ENCODE assay signal across 1 cellular context in genomic region chr11:43576834-43577521, GRCh38.
A peak's percentile ranks its signal among the peaks of the same experiment; 100 is the strongest.
TF ChIP-seq lines count a peak whose summit lies in the region.

No MANE protein-coding gene starts in this region.

TF ChIP-seq in K562, 482 proteins besides CTCF, POLR2A, EP300 and RAD21 (continued from another document and continues in another):
- TF ChIP-seq ZBTB40 (IDR thresholded peaks at IDR 0.05): peak; percentile 60; the same call in 1 of the 2 replicates
- TF ChIP-seq ZBTB40 (CRISPR knock-in tag; IDR thresholded peaks at IDR 0.05): no peak
- TF ChIP-seq SIN3A (IDR thresholded peaks at IDR 0.05; ENCODE audit: borderline replicate concordance in 2 of 2, control insufficient read depth in 1 of 2, low read depth in 2 of 2, low read length in 2 of 2): peak in 1 of 2 experiments; percentile 66; a peak in 1 of 4 replicates
- no peak for TF ChIP-seq ZNF239 (CRISPR knock-in tag; IDR thresholded peaks at IDR 0.05)
- no peak for TF ChIP-seq ZNF778 (CRISPR knock-in tag; IDR thresholded peaks at IDR 0.05)
- TF ChIP-seq PCBP1 (IDR thresholded peaks at IDR 0.05; ENCODE audit: low read depth, low read length, poor library complexity, severe bottlenecking): no peak
- no peak for TF ChIP-seq PATZ1 (CRISPR knock-in tag; IDR thresholded peaks at IDR 0.05; ENCODE audit: borderline replicate concordance)
- TF ChIP-seq TAF7 (tag; IDR thresholded peaks at IDR 0.05): no peak
- TF ChIP-seq CREB3 (tag; conservative IDR thresholded peaks at IDR 0.05; ENCODE audit: low read depth): peak; percentile 64
- TF ChIP-seq TOE1 (IDR thresholded peaks at IDR 0.05; ENCODE audit: borderline replicate concordance): peak; percentile 54; the same call in 1 of the 2 replicates
- TF ChIP-seq TOE1 (CRISPR knock-in tag; IDR thresholded peaks at IDR 0.05; ENCODE audit: borderline replicate concordance, low read depth): no peak
- peak in 1 of 3 experiments; percentile 37 for TF ChIP-seq YY1 (IDR thresholded peaks at IDR 0.05; ENCODE audit: borderline replicate concordance in 1 of 3, control insufficient read depth in 1 of 3, extremely low read depth in 1 of 3, insufficient read depth in 3 of 3, insufficient read length in 1 of 3, insufficient replicate concordance in 2 of 3, low read depth in 1 of 3, low read length in 2 of 3)
- peak; percentile 38; the same call in 1 of the 2 replicates for TF ChIP-seq E2F4 (CRISPR knock-in tag; IDR thresholded peaks at IDR 0.05; ENCODE audit: low read depth)
- no peak for TF ChIP-seq ZNF197 (CRISPR knock-in tag; IDR thresholded peaks at IDR 0.05; ENCODE audit: low read depth)
- TF ChIP-seq ZNF146 (CRISPR knock-in tag; IDR thresholded peaks at IDR 0.05; ENCODE audit: unreplicated experiment): no peak
- TF ChIP-seq ZNF583 (CRISPR knock-in tag; IDR thresholded peaks at IDR 0.05): no peak
- TF ChIP-seq XRCC4 (IDR thresholded peaks at IDR 0.05; ENCODE audit: extremely low read depth, insufficient read depth, insufficient read length): no peak
- no peak for TF ChIP-seq ZNF408 (CRISPR knock-in tag; IDR thresholded peaks at IDR 0.05; ENCODE audit: low read depth)
- TF ChIP-seq CBX3 (IDR thresholded peaks at IDR 0.05; ENCODE audit: borderline replicate concordance in 1 of 2, low read length in 2 of 2): 0 out of 3 replicates have a peak, but pooled peaks of 1 of the 2 experiments have one; percentile 39
- TF ChIP-seq PKNOX1 (IDR thresholded peaks at IDR 0.05): no peak
- TF ChIP-seq CREBBP (IDR thresholded peaks at IDR 0.05; ENCODE audit: low read depth, low read length): no peak
- TF ChIP-seq SMARCE1 (IDR thresholded peaks at IDR 0.05): no peak
- TF ChIP-seq ZNF263 (CRISPR knock-in tag; IDR thresholded peaks at IDR 0.05; ENCODE audit: borderline replicate concordance): 0 out of 2 replicates have a peak, but pooled peaks have one; percentile 26
- peak; percentile 78; the same call in 1 of the 2 replicates for TF ChIP-seq ESRRA (IDR thresholded peaks at IDR 0.05; ENCODE audit: borderline replicate concordance, low read depth)
- TF ChIP-seq SMC3 (conservative IDR thresholded peaks at IDR 0.05; ENCODE audit: insufficient read depth, low read depth, low read length): peak; percentile 55
- TF ChIP-seq DNMT1 (IDR thresholded peaks at IDR 0.05): 0 out of 2 replicates have a peak, but pooled peaks have one; percentile 60
- TF ChIP-seq PHB2 (IDR thresholded peaks at IDR 0.05; ENCODE audit: low read depth): no peak
- peak; percentile 57; the same call in 1 of the 2 replicates for TF ChIP-seq SP1 (CRISPR knock-in tag; IDR thresholded peaks at IDR 0.05)
- TF ChIP-seq TCF15 (CRISPR knock-in tag; IDR thresholded peaks at IDR 0.05): no peak
- 0 out of 2 replicates have a peak, but pooled peaks have one; percentile 28 for TF ChIP-seq DDX20 (tag; IDR thresholded peaks at IDR 0.05; ENCODE audit: low read depth)
- TF ChIP-seq ZNF449 (CRISPR knock-in tag; IDR thresholded peaks at IDR 0.05): 0 out of 2 replicates have a peak, but pooled peaks have one; percentile 19
- TF ChIP-seq ZBTB33 (CRISPR knock-in tag; IDR thresholded peaks at IDR 0.05): peak; percentile 60; the same call in 1 of the 2 replicates
- TF ChIP-seq PRMT5 (CRISPR knock-in tag; IDR thresholded peaks at IDR 0.05): peak; percentile 93
- peak; percentile 72; the same call in 1 of the 2 replicates for TF ChIP-seq CXXC5 (CRISPR knock-in tag; IDR thresholded peaks at IDR 0.05)
- TF ChIP-seq NFYB (IDR thresholded peaks at IDR 0.05; ENCODE audit: extremely low read depth, insufficient read length): no peak
- TF ChIP-seq MECOM (CRISPR knock-in tag; IDR thresholded peaks at IDR 0.05): 0 out of 2 replicates have a peak, but pooled peaks have one; percentile 33
